In genomic region chr7:151686016-151686766, GRCh38 we compare ENCODE assay signal across 13 cellular contexts.
DNase-seq lines count a peak whose midpoint lies in the region; ATAC-seq, FAIRE-seq and TF ChIP-seq lines count a peak whose summit lies in the region.
"Had no signal": no experiment of that assay in that cellular context is flagged by ENCODE, and none has a peak within 500 bp of the region (broad histone marks: within the 10 kb centered on the region; RNA-seq: fewer than 3 reads in every experiment).

No MANE protein-coding gene starts in this region.

- peak overlapping the region; percentile 44 for H3K18ac ChIP-seq in trophoblast cell (ENCODE audit: low read length)

- no peak overlapping the region for H3K4me3 ChIP-seq in A549
- no peak overlapping the region for H3K4me3 ChIP-seq in PC-9
- H3K4me3 ChIP-seq in heart left ventricle: no peak overlapping the region
- no peak overlapping the region for H3K4me3 ChIP-seq in trophoblast cell (ENCODE audit: low read depth, low read length)

- BruUV-seq in PC-9 (replicated peaks; lab: Mats Ljungman, UMichigan): no TSS peak

- H3K27me3 Mint-ChIP-seq in stimulated activated memory B cell treated with anti-CD40 and anti-IgM and Interleukin-4, amounts not matched to agents 10 μg/mL and 1 μg/mL and 100 μg/mL, for 72 hours: no peaks in the 10 kb centered on the region
- H3K27me3 Mint-ChIP-seq in activated naive CD4-positive, alpha-beta T cell treated with anti-CD3 and anti-CD28 coated beads for 36 hours (ENCODE audit: low read depth): no peaks in the 10 kb centered on the region
- H3K27me3 Mint-ChIP-seq: activated CD4-positive, alpha-beta memory T cell treated with anti-CD3 and anti-CD28 coated beads, Interleukin-2, amount 10 ng/mL, durations not matched to agents 7 days and 5 days had no signal

- H2BK5ac ChIP-seq in trophoblast cell (ENCODE audit: low read depth, low read length, poor library complexity): peak overlapping the region; percentile 62

- no peaks in the 10 kb centered on the region for H3K79me2 ChIP-seq in PC-9 (ENCODE audit: low read depth)
- H3K79me2 ChIP-seq in trophoblast cell (ENCODE audit: control insufficient read depth, insufficient read depth, low read length, poor library complexity): peaks cover 4% of the 10 kb centered on the region

- ATAC-seq in A549 (no peak), heart left ventricle (peak in 3 of 4 donors; percentile 35 to 42 (median 37)), GM21528 (IDR thresholded peaks at IDR 0.05; ENCODE audit: low FRiP score, unreplicated experiment) (no peak)
- ATAC-seq in stimulated activated memory B cell treated with anti-CD40 and anti-IgM and Interleukin-4, amounts not matched to agents 10 μg/mL and 1 μg/mL and 100 μg/mL, for 72 hours: no peak

- no peak for DNase-seq in A549 (ENCODE audit: low read depth in 1 of 2, low spot score in 1 of 2)
- DNase-seq in PC-9: no peak
- peak in 2 of 5 donors; percentile 48 to 54 for DNase-seq in heart left ventricle
- peak; percentile 93 to 97 for DNase-seq in trophoblast cell
- no peak for DNase-seq in GM20000 (ENCODE audit: low spot score)
- DNase-seq in activated naive CD4-positive, alpha-beta T cell treated with anti-CD3 and anti-CD28 coated beads for 36 hours: no peak
- DNase-seq: activated CD4-positive, alpha-beta memory T cell treated with anti-CD3 and anti-CD28 coated beads, Interleukin-2, amount 10 ng/mL, durations not matched to agents 7 days and 5 days; NCI-H1105 treated with DMSO at 0.1 percent for 48 hours; NCI-H345; stimulated activated naive CD4-positive, alpha-beta T cell treated with Interleukin-2 at 50 U/mL for 16 hours had no signal

- H4K12ac ChIP-seq in trophoblast cell (ENCODE audit: low read depth, low read length): no peak overlapping the region

- WGBS in A549 (ENCODE audit: missing lambda C conversion rate): 88% methylated on average over 13 of the region's 13 CpGs
- WGBS in heart left ventricle, 4 donors: 65 to 73% (median 68%) methylated on average over 13 of the region's 13 CpGs
- no CpG with 5 or more reads among the region's 13 CpGs for WGBS in trophoblast cell (ENCODE audit: extremely low coverage, insufficient coverage, insufficient read length)

- peak overlapping the region; percentile 74 for H4K91ac ChIP-seq in trophoblast cell (ENCODE audit: low read depth, low read length)

- peak overlapping the region; percentile 77 for H2BK120ac ChIP-seq in trophoblast cell (ENCODE audit: insufficient read depth, low read length, poor library complexity)

- TF ChIP-seq CTCF in A549 (IDR thresholded peaks at IDR 0.05) (no peak), PC-9 (conservative IDR thresholded peaks at IDR 0.05) (no peak), heart left ventricle (IDR thresholded peaks at IDR 0.05) (no peak), GM20000 (IDR thresholded peaks at IDR 0.05; ENCODE audit: extremely low read depth, missing control alignments) (no peak)

- no peak for FAIRE-seq in A549 (lab: Jason Lieb, UNC)

- H3K36me3 ChIP-seq in PC-9 (ENCODE audit: low read depth): no peaks in the 10 kb centered on the region
- no peaks in the 10 kb centered on the region for H3K36me3 ChIP-seq in heart left ventricle
- H3K36me3 ChIP-seq in trophoblast cell (ENCODE audit: control insufficient read depth in 1 of 2, insufficient read depth in 2 of 2, low read length in 2 of 2): no peaks in the 10 kb centered on the region

- H3K9me3 Mint-ChIP-seq in stimulated activated memory B cell treated with anti-CD40 and anti-IgM and Interleukin-4, amounts not matched to agents 10 μg/mL and 1 μg/mL and 100 μg/mL, for 72 hours: no peaks in the 10 kb centered on the region
- no peaks in the 10 kb centered on the region for H3K9me3 Mint-ChIP-seq in activated naive CD4-positive, alpha-beta T cell treated with anti-CD3 and anti-CD28 coated beads for 36 hours
- H3K9me3 Mint-ChIP-seq: activated CD4-positive, alpha-beta memory T cell treated with anti-CD3 and anti-CD28 coated beads, Interleukin-2, amount 10 ng/mL, durations not matched to agents 7 days and 5 days; activated T-helper 2 cell treated with anti-CD3 and anti-CD28 coated beads, Interferon-gamma antibody, Interleukin-2, Interleukin-4, amounts not matched to agents 10 μg/mL and 5 μg/mL and 100 μg/mL, durations not matched to agents 14 hours and 24 hours and 36 hours had no signal

- H3K27me3 ChIP-seq in PC-9 (ENCODE audit: insufficient read depth, low read depth) (no peaks in the 10 kb centered on the region), heart left ventricle (no peaks in the 10 kb centered on the region), trophoblast cell (ENCODE audit: insufficient read depth, low read length) (no peaks in the 10 kb centered on the region)

- POLR2A ChIA-PET in A549 (lab: Yijun Ruan, JAX) (interaction anchor here (1.0 kb wide), 1 partner anchor 9 kb away, joined by 3 read pairs; no protein-coding TSS in a partner anchor), PC-9 (lab: Charles Lee; ENCODE audit: unreplicated experiment) (interaction anchor here (0.6 kb wide), 1 partner anchor 336 kb away, joined by 13 read pairs; no protein-coding TSS in a partner anchor)

- peaks cover 42% of the 10 kb centered on the region for H3K79me1 ChIP-seq in trophoblast cell (ENCODE audit: low read length)

- H3K23ac ChIP-seq in trophoblast cell (ENCODE audit: low read length): no peak overlapping the region

- no peaks in the 10 kb centered on the region for H3K9me3 ChIP-seq in A549
- H3K9me3 ChIP-seq in PC-9 (ENCODE audit: insufficient read depth, low read depth): no peaks in the 10 kb centered on the region
- no peaks in the 10 kb centered on the region for H3K9me3 ChIP-seq in heart left ventricle
- no peaks in the 10 kb centered on the region for H3K9me3 ChIP-seq in trophoblast cell (ENCODE audit: insufficient read depth, low read depth, low read length)

- H3K4me2 ChIP-seq in A549: peak overlapping the region; percentile 74; the same call in 2 of the 3 replicates
- peak overlapping the region; percentile 60; the same call in 1 of the 2 replicates for H3K4me2 ChIP-seq in PC-9
- no peak overlapping the region for H3K4me2 ChIP-seq in trophoblast cell (ENCODE audit: low read length)

- no peak overlapping the region for H4K8ac ChIP-seq in trophoblast cell (ENCODE audit: low read depth, low read length)

- no peaks in the 10 kb centered on the region for H4K20me1 ChIP-seq in PC-9 (ENCODE audit: insufficient read depth)

- H3K4me1 ChIP-seq in A549 (peaks cover 51% of the 10 kb centered on the region), PC-9 (replicated peaks; ENCODE audit: insufficient read depth) (peaks cover 53% of the 10 kb centered on the region), heart left ventricle (peaks cover 0 to 58% (median 34%) of the 10 kb centered on the region in 12 donors), trophoblast cell (ENCODE audit: control insufficient read depth in 1 of 2, insufficient read depth in 2 of 2, low read length in 2 of 2) (peaks cover 44 to 47% of the 10 kb centered on the region in 2 experiments)

- H3K36me3 Mint-ChIP-seq in stimulated activated memory B cell treated with anti-CD40 and anti-IgM and Interleukin-4, amounts not matched to agents 10 μg/mL and 1 μg/mL and 100 μg/mL, for 72 hours: no peaks in the 10 kb centered on the region
- no peaks in the 10 kb centered on the region for H3K36me3 Mint-ChIP-seq in activated naive CD4-positive, alpha-beta T cell treated with anti-CD3 and anti-CD28 coated beads for 36 hours (ENCODE audit: low read depth)

- intact Hi-C loops in PC-9 (cut with micrococcal nuclease; ENCODE audit: unreplicated experiment) (loop anchor here (2.0 to 5.0 kb wide), 6 partner anchors 51 to 259 kb away; no protein-coding TSS in a partner anchor), heart left ventricle (cut with DNase I) (loop anchor here in 3 of 10 donors (5.0 kb wide), 1 partner anchor 54 kb away; no protein-coding TSS in a partner anchor)
- intact Hi-C loops in activated naive CD4-positive, alpha-beta T cell treated with anti-CD3 and anti-CD28 coated beads for 36 hours (cut with micrococcal nuclease): no loop called here

- H2AFZ ChIP-seq in PC-9 (no peak overlapping the region), trophoblast cell (ENCODE audit: insufficient read depth, low read length, poor library complexity) (peak overlapping the region; percentile 24)

- H3K4me3 Mint-ChIP-seq in stimulated activated memory B cell treated with anti-CD40 and anti-IgM and Interleukin-4, amounts not matched to agents 10 μg/mL and 1 μg/mL and 100 μg/mL, for 72 hours: no peak overlapping the region
- H3K4me3 Mint-ChIP-seq in activated naive CD4-positive, alpha-beta T cell treated with anti-CD3 and anti-CD28 coated beads for 36 hours: no peak overlapping the region
- H3K4me3 Mint-ChIP-seq: activated CD4-positive, alpha-beta memory T cell treated with anti-CD3 and anti-CD28 coated beads, Interleukin-2, amount 10 ng/mL, durations not matched to agents 7 days and 5 days had no signal

- H3K27ac ChIP-seq in A549 (peak overlapping the region; percentile 82 to 93), PC-9 (peak overlapping the region; percentile 84), heart left ventricle (peak overlapping the region in 9 of 12 donors; percentile 14 to 81 (median 66)), trophoblast cell (ENCODE audit: low read depth, low read length) (no peak overlapping the region)

- H3K9me2 ChIP-seq in PC-9 (ENCODE audit: insufficient read depth): no peaks in the 10 kb centered on the region

- H3K27ac Mint-ChIP-seq in stimulated activated memory B cell treated with anti-CD40 and anti-IgM and Interleukin-4, amounts not matched to agents 10 μg/mL and 1 μg/mL and 100 μg/mL, for 72 hours: no peak overlapping the region
- H3K27ac Mint-ChIP-seq in activated naive CD4-positive, alpha-beta T cell treated with anti-CD3 and anti-CD28 coated beads for 36 hours: no peak overlapping the region
- H3K27ac Mint-ChIP-seq: activated CD4-positive, alpha-beta memory T cell treated with anti-CD3 and anti-CD28 coated beads, Interleukin-2, amount 10 ng/mL, durations not matched to agents 7 days and 5 days; activated T-helper 2 cell treated with anti-CD3 and anti-CD28 coated beads, Interferon-gamma antibody, Interleukin-2, Interleukin-4, amounts not matched to agents 10 μg/mL and 5 μg/mL and 100 μg/mL, durations not matched to agents 14 hours and 24 hours and 36 hours had no signal

- H2AK5ac ChIP-seq in trophoblast cell (ENCODE audit: low read length): peak overlapping the region; percentile 81

- H3K9ac ChIP-seq in trophoblast cell (ENCODE audit: low read length): no peak overlapping the region

- no peak for TF ChIP-seq EP300 in A549 (IDR thresholded peaks at IDR 0.05)

- H3K4ac ChIP-seq in trophoblast cell (ENCODE audit: low read depth, low read length): no peak overlapping the region

- peak overlapping the region; percentile 76 for H2BK12ac ChIP-seq in trophoblast cell (ENCODE audit: low read length)

- TF ChIP-seq POLR2A in A549 (IDR thresholded peaks at IDR 0.05; ENCODE audit: low read length) (no peak), heart left ventricle (IDR thresholded peaks at IDR 0.05) (no peak)

- TF ChIP-seq RAD21 in A549 (conservative IDR thresholded peaks at IDR 0.05 in 1 of 2, IDR thresholded peaks at IDR 0.05 in 1 of 2): no peak

- peaks cover 38% of the 10 kb centered on the region for H3F3A ChIP-seq in PC-9 (ENCODE audit: insufficient read depth, low read depth)

- peaks cover 11% of the 10 kb centered on the region for H3K4me1 Mint-ChIP-seq in stimulated activated memory B cell treated with anti-CD40 and anti-IgM and Interleukin-4, amounts not matched to agents 10 μg/mL and 1 μg/mL and 100 μg/mL, for 72 hours
- no peaks in the 10 kb centered on the region for H3K4me1 Mint-ChIP-seq in activated naive CD4-positive, alpha-beta T cell treated with anti-CD3 and anti-CD28 coated beads for 36 hours (ENCODE audit: low read depth)
- H3K4me1 Mint-ChIP-seq: activated CD4-positive, alpha-beta memory T cell treated with anti-CD3 and anti-CD28 coated beads, Interleukin-2, amount 10 ng/mL, durations not matched to agents 7 days and 5 days had no signal

- H3K14ac ChIP-seq in trophoblast cell (ENCODE audit: low read length): peak overlapping the region; percentile 28

- CTCF ChIA-PET in A549 (lab: Yijun Ruan, JAX) (interaction anchor here (1.2 to 5.9 kb wide), 4 partner anchors 11 to 96 kb away, joined by 3 to 25 read pairs (median 6); no protein-coding TSS in a partner anchor), PC-9 (lab: Charles Lee) (interaction anchor here (0.5 to 0.8 kb wide), 2 partner anchors 60 to 986 kb away, joined by 3 read pairs; no protein-coding TSS in a partner anchor)
- CTCF ChIA-PET in activated naive CD4-positive, alpha-beta T cell treated with anti-CD3 and anti-CD28 coated beads for 36 hours (lab: Charles Lee): interaction anchor here (0.6 to 0.7 kb wide), 5 partner anchors 13 to 761 kb away, joined by 3 to 6 read pairs (median 4); no protein-coding TSS in a partner anchor

Comparison
In these comparisons a context has a peak if more than half of its experiments do, and no peak if none do; other contexts are left out.
1. ATAC-seq: peak in heart left ventricle (3 of 4); none in A549 (0 of 2), GM21528 (single experiment) and stimulated activated memory B cell treated with anti-CD40 and anti-IgM and Interleukin-4, amounts not matched to agents 10 μg/mL and 1 μg/mL and 100 μg/mL, for 72 hours (single experiment).
2. DNase-seq: peak in trophoblast cell (2 of 2); none in A549 (0 of 2), PC-9 (0 of 2), GM20000 (single experiment) and activated naive CD4-positive, alpha-beta T cell treated with anti-CD3 and anti-CD28 coated beads for 36 hours (single experiment).